18 cellular contexts compared by ENCODE assay signal in the genomic region with DNA sequence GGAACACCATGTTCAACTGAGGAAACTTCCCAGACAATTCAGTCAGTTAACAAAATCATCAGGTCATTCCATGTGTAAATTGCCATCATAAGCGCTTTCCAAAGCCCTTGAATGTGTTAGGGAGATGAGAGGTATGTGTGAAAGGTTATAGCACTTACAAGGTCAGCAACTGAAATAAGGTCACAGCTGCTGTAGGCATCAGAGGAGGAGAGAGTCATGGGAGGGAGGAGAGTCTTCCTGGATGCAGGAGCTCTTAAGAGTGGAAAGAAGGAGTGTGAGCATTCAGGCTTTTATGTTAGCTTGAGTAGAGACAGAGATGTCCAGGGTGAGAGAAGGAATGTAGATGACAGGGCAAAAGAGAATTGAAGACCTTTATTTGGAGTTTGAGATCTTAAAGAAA.
DNase-seq lines count a peak whose midpoint lies in the region; ATAC-seq and TF ChIP-seq lines count a peak whose summit lies in the region.
"Had no signal": no experiment of that assay in that cellular context is flagged by ENCODE, and none has a peak within 500 bp of the region (broad histone marks: within the 10 kb centered on the region; RNA-seq: fewer than 3 reads in every experiment).

No MANE protein-coding gene starts in this region.

- intact Hi-C loops in mammary epithelial cell (cut with micrococcal nuclease) = no loop called here

- WGBS in mammary epithelial cell (ENCODE audit: low coverage, missing lambda C conversion rate) = 100% methylated on average over 1 of the region's 1 CpG

- no peak for ATAC-seq in GM18868 (IDR thresholded peaks at IDR 0.05; ENCODE audit: unreplicated experiment)
- ATAC-seq: esophagus mucosa had no signal

- peak overlapping the region; percentile 4 for H3K4me3 Mint-ChIP-seq in activated CD4-positive, alpha-beta T cell treated with anti-CD3 and anti-CD28 coated beads, Interleukin-2, amount 10 ng/mL, durations not matched to agents 7 days and 5 days
- H3K4me3 Mint-ChIP-seq in IgD-negative memory B cell = no peak overlapping the region
- no peak overlapping the region for H3K4me3 Mint-ChIP-seq in nephron progenitor cell

- H3K27me3 Mint-ChIP-seq in activated CD4-positive, alpha-beta T cell treated with anti-CD3 and anti-CD28 coated beads, Interleukin-2, amount 10 ng/mL, durations not matched to agents 7 days and 5 days = no peaks in the 10 kb centered on the region
- H3K27me3 Mint-ChIP-seq in IgD-negative memory B cell (no peaks in the 10 kb centered on the region), nephron progenitor cell (ENCODE audit: low read depth, poor library complexity) (no peaks in the 10 kb centered on the region)

- peak overlapping the region; percentile 96 for H3K27ac ChIP-seq in mammary epithelial cell (ENCODE audit: insufficient read depth, low read depth, low read length)
- H3K27ac ChIP-seq: adrenal gland had no signal

- H3K9me3 Mint-ChIP-seq in activated CD4-positive, alpha-beta T cell treated with anti-CD3 and anti-CD28 coated beads, Interleukin-2, amount 10 ng/mL, durations not matched to agents 7 days and 5 days = peaks cover 30% of the 10 kb centered on the region
- peaks cover 0 to 2% (median 0%) of the 10 kb centered on the region in 3 donors for H3K9me3 Mint-ChIP-seq in IgD-negative memory B cell
- peaks cover 29% of the 10 kb centered on the region for H3K9me3 Mint-ChIP-seq in nephron progenitor cell

- H3K27ac Mint-ChIP-seq in activated CD4-positive, alpha-beta T cell treated with anti-CD3 and anti-CD28 coated beads, Interleukin-2, amount 10 ng/mL, durations not matched to agents 7 days and 5 days = peak overlapping the region; percentile 77
- H3K27ac Mint-ChIP-seq in IgD-negative memory B cell = peak overlapping the region; percentile 15 to 50 (median 37)
- H3K27ac Mint-ChIP-seq in nephron progenitor cell = peak overlapping the region; percentile 60

- TF ChIP-seq CTCF in mammary epithelial cell (conservative IDR thresholded peaks at IDR 0.05 in 1 of 2, IDR thresholded peaks at IDR 0.05 in 1 of 2; ENCODE audit: extremely low read depth in 1 of 2, insufficient read depth in 1 of 2, low read depth in 1 of 2, low read length in 2 of 2) = no peak
- TF ChIP-seq CTCF in nephron progenitor cell (IDR thresholded peaks at IDR 0.05) = no peak

- peaks cover 69% of the 10 kb centered on the region for H3K4me1 ChIP-seq in mammary epithelial cell (ENCODE audit: insufficient read depth, low read length)
- H3K4me1 ChIP-seq: Caco-2 had no signal

- in situ Hi-C loops in mammary epithelial cell (cut with MboI; ENCODE audit: low sequenced_read_pairs in 2 of 2) = no loop called here

- H3K4me1 Mint-ChIP-seq in activated CD4-positive, alpha-beta T cell treated with anti-CD3 and anti-CD28 coated beads, Interleukin-2, amount 10 ng/mL, durations not matched to agents 7 days and 5 days = peaks cover 81% of the 10 kb centered on the region
- H3K4me1 Mint-ChIP-seq in IgD-negative memory B cell = peaks cover 19 to 41% (median 30%) of the 10 kb centered on the region in 3 donors
- peaks cover 28% of the 10 kb centered on the region for H3K4me1 Mint-ChIP-seq in nephron progenitor cell

- peaks cover 5% of the 10 kb centered on the region for H3K36me3 ChIP-seq in mammary epithelial cell (ENCODE audit: insufficient read depth, low read length)
- H3K36me3 ChIP-seq: adrenal gland had no signal

- CTCF ChIA-PET in activated CD4-positive, alpha-beta T cell treated with anti-CD3 and anti-CD28 coated beads, Interleukin-2, amount 10 ng/mL, durations not matched to agents 7 days and 5 days (lab: Charles Lee) = interaction anchor here (0.6 to 6.6 kb wide), 4 partner anchors 12 to 128 kb away, joined by 3 to 33 read pairs (median 4); no protein-coding TSS in a partner anchor
- CTCF ChIA-PET in mammary epithelial cell (lab: Charles Lee; ENCODE audit: low non-redundant PET) = no interaction called here

- H4K20me1 ChIP-seq in mammary epithelial cell (ENCODE audit: insufficient read depth, low read length) = no peaks in the 10 kb centered on the region

- POLR2A ChIA-PET in activated CD4-positive, alpha-beta T cell treated with anti-CD3 and anti-CD28 coated beads, Interleukin-2, amount 10 ng/mL, durations not matched to agents 7 days and 5 days (lab: Charles Lee) = no interaction called here

- no peak overlapping the region for H2AFZ ChIP-seq in mammary epithelial cell (ENCODE audit: low read depth, low read length)

- H3K79me2 ChIP-seq in mammary epithelial cell (ENCODE audit: insufficient read depth, low read length) = peaks cover 92% of the 10 kb centered on the region

- H3K9me3 ChIP-seq in mammary epithelial cell (replicated peaks; ENCODE audit: insufficient read depth, low read length) = peaks cover 17% of the 10 kb centered on the region
- H3K9me3 ChIP-seq: adrenal gland, Caco-2 had no signal

- dilution Hi-C loops in mammary epithelial cell (cut with HindIII; ENCODE audit: low sequenced_read_pairs) = no loop called here

- no TSS peak for BruUV-seq in mammary epithelial cell (replicated peaks; lab: Mats Ljungman, UMichigan)

- H3K9ac ChIP-seq in mammary epithelial cell (ENCODE audit: insufficient read depth, low read length) = no peak overlapping the region

- no peaks in the 10 kb centered on the region for H3K27me3 ChIP-seq in mammary epithelial cell (ENCODE audit: insufficient read depth, low read length)
- H3K27me3 ChIP-seq: adrenal gland had no signal

- H3K4me2 ChIP-seq in mammary epithelial cell (ENCODE audit: insufficient read depth, low read depth, low read length) = no peak overlapping the region

- H3K36me3 Mint-ChIP-seq in activated CD4-positive, alpha-beta T cell treated with anti-CD3 and anti-CD28 coated beads, Interleukin-2, amount 10 ng/mL, durations not matched to agents 7 days and 5 days (ENCODE audit: low read depth) = peaks cover 91% of the 10 kb centered on the region
- H3K36me3 Mint-ChIP-seq in IgD-negative memory B cell = peaks cover 4% of the 10 kb centered on the region
- H3K36me3 Mint-ChIP-seq in nephron progenitor cell (ENCODE audit: low read depth) = peaks cover 80% of the 10 kb centered on the region

- H3K4me3 ChIP-seq in mammary epithelial cell (replicated peaks in 1 of 3; ENCODE audit: insufficient read depth in 1 of 3, low read depth in 2 of 3, low read length in 3 of 3) = no peak overlapping the region
- H3K4me3 ChIP-seq: adrenal gland had no signal

- no peak for DNase-seq in activated CD4-positive, alpha-beta T cell treated with anti-CD3 and anti-CD28 coated beads, Interleukin-2, amount 10 ng/mL, durations not matched to agents 7 days and 5 days
- DNase-seq in activated CD4-positive, alpha-beta T cell treated with anti-CD3 and anti-CD28 coated beads for 4 hours = no peak
- DNase-seq in mammary epithelial cell = no peak
- DNase-seq in nephron progenitor cell = no peak
- DNase-seq in GM03348 (ENCODE audit: low spot score) = no peak
- DNase-seq in H4 (ENCODE audit: low spot score) = no peak
- DNase-seq: activated CD8-positive, alpha-beta memory T cell treated with anti-CD3 and anti-CD28 coated beads for 24 hours; adrenal gland; Caco-2; GDM1; MM.1S; NCI-H2081 treated with DMSO at 0.1 percent for 48 hours; NCI-H748 treated with DMSO at 0.1 percent for 48 hours; RPMI8226; T-helper 9 cell had no signal
